ENCODE assay signal across 9 cellular contexts in the genomic region with DNA sequence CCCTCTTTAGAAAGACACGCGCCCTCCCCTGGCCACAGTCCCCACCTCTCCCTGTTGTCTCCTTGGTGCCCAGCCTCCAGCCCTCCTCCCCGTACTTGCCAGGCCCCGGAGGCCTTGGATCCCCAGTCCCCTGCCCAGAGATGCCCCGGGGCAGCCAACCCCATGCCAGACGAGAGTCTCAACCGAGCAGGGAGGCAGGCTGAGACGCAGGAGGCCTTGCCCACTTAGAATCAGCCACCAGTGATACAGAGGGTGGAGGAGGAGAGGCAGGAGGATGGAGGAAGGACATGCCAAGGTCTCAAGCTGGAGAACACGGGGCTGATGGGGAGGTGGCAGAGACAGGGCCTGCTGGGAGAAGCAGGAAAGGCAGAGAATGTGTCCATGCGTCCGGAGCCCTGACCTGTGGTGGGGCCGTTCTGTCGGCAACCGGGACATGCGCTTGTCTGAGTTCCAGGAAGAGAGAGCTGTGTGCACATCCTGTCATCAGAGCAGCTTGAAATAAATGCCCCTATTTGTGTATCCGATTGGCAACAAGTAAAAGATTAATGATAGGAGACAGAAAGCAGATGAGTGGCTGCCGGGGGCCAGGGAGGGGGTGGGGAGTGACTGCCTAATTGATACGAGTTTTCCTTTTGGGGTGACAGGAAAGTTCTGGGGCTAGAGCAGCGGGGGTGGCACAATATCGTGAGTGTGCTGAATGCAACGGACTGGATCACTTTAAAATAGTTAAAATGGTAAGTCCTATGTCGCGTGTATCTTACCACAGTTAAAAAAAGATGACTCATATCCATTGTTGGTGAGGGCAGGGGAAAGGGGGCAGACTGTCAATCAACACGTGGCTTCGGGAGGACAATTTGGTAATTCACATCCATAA. TPM values are rescaled to one million over a fixed set of nuclear protein-coding genes. Genes with fewer than 3 reads are reported as not detected.
DNase-seq lines count a peak whose midpoint lies in the region; ATAC-seq and TF ChIP-seq lines count a peak whose summit lies in the region.
"Had no signal": no experiment of that assay in that cellular context is flagged by ENCODE, and none has a peak within 500 bp of the region (broad histone marks: within the 10 kb centered on the region; RNA-seq: fewer than 3 reads in every experiment).

No MANE protein-coding gene starts in this region.

- H3K9me3 Mint-ChIP-seq in activated CD8-positive, alpha-beta T cell treated with anti-CD3 and anti-CD28 coated beads for 36 hours: no peaks in the 10 kb centered on the region

- H3K4me3 ChIP-seq in esophagus squamous epithelium (peak overlapping the region in 2 of 4 donors; percentile 1 to 32), MM.1S (ENCODE audit: low read length) (no peak overlapping the region)
- H3K4me3 ChIP-seq: SK-N-MC had no signal

- CTCF ChIA-PET in activated CD8-positive, alpha-beta T cell treated with anti-CD3 and anti-CD28 coated beads for 36 hours (lab: Charles Lee): interaction anchor here (0.9 to 4.1 kb wide), 9 partner anchors 20 to 73 kb away, joined by 3 to 23 read pairs (median 4); no protein-coding TSS in a partner anchor

- intact Hi-C loops in activated CD8-positive, alpha-beta T cell treated with anti-CD3 and anti-CD28 coated beads for 36 hours (cut with micrococcal nuclease): loop anchor here (2.0 kb wide), 1 partner anchor 34 kb away; no protein-coding TSS in a partner anchor
- intact Hi-C loops in esophagus squamous epithelium (cut with DNase I): no loop called here

- TF ChIP-seq CTCF in activated CD8-positive, alpha-beta T cell treated with anti-CD3 and anti-CD28 coated beads for 36 hours (IDR thresholded peaks at IDR 0.05): peak; percentile 19
- TF ChIP-seq CTCF in esophagus squamous epithelium (IDR thresholded peaks at IDR 0.05) (no peak), MM.1S (IDR thresholded peaks at IDR 0.05; ENCODE audit: low read length) (no peak), GM20000 (IDR thresholded peaks at IDR 0.05; ENCODE audit: extremely low read depth, missing control alignments) (no peak)

- peaks cover 21% of the 10 kb centered on the region for H3K36me3 ChIP-seq in KOPT-K1 (ENCODE audit: insufficient read depth, low read length)
- no peaks in the 10 kb centered on the region for H3K36me3 ChIP-seq in esophagus squamous epithelium
- H3K36me3 ChIP-seq in MM.1S (replicated peaks; ENCODE audit: insufficient read depth, low read length): no peaks in the 10 kb centered on the region

- peaks cover 62% of the 10 kb centered on the region for H3K36me3 Mint-ChIP-seq in activated CD8-positive, alpha-beta T cell treated with anti-CD3 and anti-CD28 coated beads for 36 hours (ENCODE audit: low read depth)

- peak; percentile 57 for ATAC-seq in activated CD8-positive, alpha-beta T cell treated with anti-CD3 and anti-CD28 coated beads for 36 hours
- ATAC-seq in HG03139 (IDR thresholded peaks at IDR 0.05; ENCODE audit: unreplicated experiment): no peak

- H3K4me2 ChIP-seq in MM.1S (ENCODE audit: low read depth, low read length): no peak overlapping the region

- H2AFZ ChIP-seq in MM.1S (ENCODE audit: low read length): no peak overlapping the region

- peak; percentile 82 for DNase-seq in activated CD8-positive, alpha-beta T cell treated with anti-CD3 and anti-CD28 coated beads for 36 hours
- no peak for DNase-seq in esophagus squamous epithelium (lab: John Stamatoyannopoulos, UW)
- DNase-seq in stimulated activated CD4-positive, alpha-beta T cell treated with anti-CD3 and anti-CD28 coated beads, Interleukin-1b, Interleukin-23, amount 100 ng/mL, for 4 hours (ENCODE audit: low read depth in 2 of 2): peak; percentile 35 to 49
- DNase-seq in NCI-H1048 (lab: John Stamatoyannopoulos, UW): no peak
- DNase-seq in MM.1S: no peak
- no peak for DNase-seq in GM20000 (ENCODE audit: low spot score)

- H3K4me1 ChIP-seq in esophagus squamous epithelium: peaks cover 0 to 6% (median 0%) of the 10 kb centered on the region in 3 donors
- H3K4me1 ChIP-seq in MM.1S (ENCODE audit: low read length): no peaks in the 10 kb centered on the region

- H3K79me2 ChIP-seq in MM.1S (ENCODE audit: low read length): no peaks in the 10 kb centered on the region

- H3K9me3 ChIP-seq in KOPT-K1 (ENCODE audit: insufficient read depth, low read length, poor library complexity, severe bottlenecking) (no peaks in the 10 kb centered on the region), esophagus squamous epithelium (no peaks in the 10 kb centered on the region), MM.1S (replicated peaks; ENCODE audit: insufficient read depth, low read length) (no peaks in the 10 kb centered on the region)

- WGBS in esophagus squamous epithelium, 2 donors: 52 to 56% methylated on average over 18 to 19 of the region's 25 CpGs

- H4K20me1 ChIP-seq in MM.1S (ENCODE audit: insufficient read depth, low read length): no peaks in the 10 kb centered on the region

- H3K27me3 ChIP-seq in esophagus squamous epithelium: peaks cover 0 to 15% (median 0%) of the 10 kb centered on the region in 4 donors
- no peaks in the 10 kb centered on the region for H3K27me3 ChIP-seq in MM.1S (replicated peaks; ENCODE audit: insufficient read depth, low read length)

- POLR2A ChIA-PET in activated CD8-positive, alpha-beta T cell treated with anti-CD3 and anti-CD28 coated beads for 36 hours (lab: Charles Lee): interaction anchor here (0.6 to 3.8 kb wide), 16 partner anchors 9 to 1347 kb away, joined by 3 to 40 read pairs (median 6); no protein-coding TSS in a partner anchor

- H3K4me3 Mint-ChIP-seq in activated CD8-positive, alpha-beta T cell treated with anti-CD3 and anti-CD28 coated beads for 36 hours: peak overlapping the region; percentile 84

- peak overlapping the region; percentile 17 for H3K27ac ChIP-seq in KOPT-K1 (ENCODE audit: low read depth, low read length, poor library complexity, severe bottlenecking)
- peak overlapping the region; percentile 46 to 79 (median 67) for H3K27ac ChIP-seq in esophagus squamous epithelium
- no peak overlapping the region for H3K27ac ChIP-seq in MM.1S (ENCODE audit: low read length)
- H3K27ac ChIP-seq: SK-N-MC had no signal

- peak overlapping the region; percentile 98 for H3K27ac Mint-ChIP-seq in activated CD8-positive, alpha-beta T cell treated with anti-CD3 and anti-CD28 coated beads for 36 hours

- H3K9ac ChIP-seq in MM.1S (ENCODE audit: low read length): no peak overlapping the region

- H3F3A ChIP-seq in MM.1S (ENCODE audit: insufficient read depth, low read length): no peaks in the 10 kb centered on the region

- H3K9me2 ChIP-seq in MM.1S (replicated peaks; ENCODE audit: insufficient read depth, low read length): no peaks in the 10 kb centered on the region

- peaks cover 54% of the 10 kb centered on the region for H3K4me1 Mint-ChIP-seq in activated CD8-positive, alpha-beta T cell treated with anti-CD3 and anti-CD28 coated beads for 36 hours (ENCODE audit: low read depth)

- no peaks in the 10 kb centered on the region for H3K27me3 Mint-ChIP-seq in activated CD8-positive, alpha-beta T cell treated with anti-CD3 and anti-CD28 coated beads for 36 hours

- TF ChIP-seq POLR2A in esophagus squamous epithelium (IDR thresholded peaks at IDR 0.05): peak in 2 of 4 donors; percentile 24 to 25

RNA-seq across cellular contexts. Expression of gene MEAK7, which starts 44.7 kb away (rescaled TPM):
- total RNA-seq in activated CD8-positive, alpha-beta T cell treated with anti-CD3 and anti-CD28 coated beads for 36 hours: 10 to 100 TPM; 21.1 to 22.4 TPM
- 10 to 100 TPM; 20.2 to 35.9 (median 29.9) TPM for total RNA-seq in esophagus squamous epithelium

Comparison
In these comparisons a context has a peak if more than half of its experiments do, and no peak if none do; other contexts are left out.
1. DNase-seq: peak in activated CD8-positive, alpha-beta T cell treated with anti-CD3 and anti-CD28 coated beads for 36 hours (single experiment) and stimulated activated CD4-positive, alpha-beta T cell treated with anti-CD3 and anti-CD28 coated beads, Interleukin-1b, Interleukin-23, amount 100 ng/mL, for 4 hours (2 of 2); none in esophagus squamous epithelium (single experiment), NCI-H1048 (single experiment), MM.1S (single experiment) and GM20000 (single experiment).